Comparison of ENCODE assay signal across 13 cellular contexts in the genomic region with DNA sequence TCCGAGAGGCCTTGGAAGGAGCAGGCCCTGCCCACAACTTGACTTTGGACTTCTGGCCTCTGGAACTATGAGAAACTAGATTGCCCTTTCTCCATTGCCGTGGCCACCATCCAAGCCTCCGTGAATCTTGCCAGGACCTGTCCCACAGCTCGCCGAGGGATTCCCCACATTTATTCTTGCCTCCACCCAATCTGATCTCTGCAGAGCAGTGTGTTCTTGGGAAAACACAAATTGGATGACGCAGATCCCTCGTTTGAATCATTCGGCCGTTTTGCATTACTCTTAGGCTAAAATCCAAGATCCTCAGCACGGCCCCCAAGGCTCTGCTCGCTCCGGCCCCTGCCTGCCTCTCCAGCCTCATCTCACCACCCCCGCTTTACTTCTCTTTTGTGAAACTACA.
"Had no signal": no experiment of that assay in that cellular context is flagged by ENCODE, and none has a peak within 500 bp of the region (broad histone marks: within the 10 kb centered on the region; RNA-seq: fewer than 3 reads in every experiment).

No MANE protein-coding gene starts in this region.

- DNase-seq: activated effector memory CD4-positive, alpha-beta T cell treated with Interleukin-2 at 50 U/mL for 16 hours; glutamatergic neuron; left cardiac atrium; naive thymus-derived CD4-positive, alpha-beta T cell; nucleus accumbens; stimulated activated CD4-positive, alpha-beta T cell treated with anti-CD3 and anti-CD28 coated beads, Interleukin-4, amount 100 ng/mL, for 24 hours; T-helper 2 cell had no signal

- H3K27me3 Mint-ChIP-seq: stimulated activated naive CD8-positive, alpha-beta T cell treated with anti-CD3 and anti-CD28 coated beads, Interleukin-15, Interleukin-2, amounts not matched to agents 100 ng/mL and 50 ng/mL, for 24 hours had no signal

- H3K4me1 ChIP-seq: prostate gland had no signal

- H3K9me3 ChIP-seq: prostate gland, thoracic aorta had no signal

- FAIRE-seq: TTC549 had no signal

- H3K4me3 ChIP-seq: lung, prostate gland, thoracic aorta had no signal

- H3K27ac ChIP-seq: prostate gland, thoracic aorta had no signal

- H3K36me3 Mint-ChIP-seq: activated naive CD4-positive, alpha-beta T cell treated with anti-CD3 and anti-CD28 coated beads, Interleukin-2, amount 50 U/mL, for 72 hours had no signal

- H3K4me3 Mint-ChIP-seq: naive thymus-derived CD4-positive, alpha-beta T cell; stimulated activated naive CD8-positive, alpha-beta T cell treated with anti-CD3 and anti-CD28 coated beads, Interleukin-15, Interleukin-2, amounts not matched to agents 100 ng/mL and 50 ng/mL, for 24 hours had no signal

- H3K27ac Mint-ChIP-seq: naive thymus-derived CD4-positive, alpha-beta T cell; stimulated activated naive CD8-positive, alpha-beta T cell treated with anti-CD3 and anti-CD28 coated beads, Interleukin-15, Interleukin-2, amounts not matched to agents 100 ng/mL and 50 ng/mL, for 24 hours had no signal

- H3K36me3 ChIP-seq: prostate gland, thoracic aorta had no signal
